Comparison of ENCODE assay signal across 14 cellular contexts in genomic region chr3:98027084-98027445, GRCh38.
DNase-seq lines count a peak whose midpoint lies in the region; ATAC-seq and TF ChIP-seq lines count a peak whose summit lies in the region.
"Had no signal": no experiment of that assay in that cellular context is flagged by ENCODE, and none has a peak within 500 bp of the region (broad histone marks: within the 10 kb centered on the region; RNA-seq: fewer than 3 reads in every experiment).

No MANE protein-coding gene starts in this region.

- ATAC-seq in GM19025 (IDR thresholded peaks at IDR 0.05; ENCODE audit: low read depth, unreplicated experiment), result peak; percentile 22
- ATAC-seq in GM21786 (IDR thresholded peaks at IDR 0.05; ENCODE audit: unreplicated experiment), result peak; percentile 27
- ATAC-seq: activated T-helper 17 cell treated with anti-CD3 and anti-CD28 coated beads, Interleukin-2, amount 50 U/mL, for 72 hours; gastrocnemius medialis had no signal

- DNase-seq in NCI-H1092 (lab: John Stamatoyannopoulos, UW) (peak; percentile 19), cardiac fibroblast (ENCODE audit: low read depth in 2 of 2) (peak; percentile 16 to 36), NCI-H2196 (lab: John Stamatoyannopoulos, UW; ENCODE audit: unreplicated experiment) (no peak), NCI-H2227 treated with DMSO at 0.1 percent for 48 hours (lab: John Stamatoyannopoulos, UW) (no peak), cerebellar cortex (ENCODE audit: low spot score) (no peak)
- DNase-seq: activated CD4-positive, alpha-beta T cell treated with anti-CD3 and anti-CD28 coated beads, Interleukin-2, amount 10 ng/mL, durations not matched to agents 24 days and 14 days; effector CD8-positive, alpha-beta T cell; gastrocnemius medialis; GF-D8; IMR-90; midbrain had no signal

- no peak overlapping the region for H3K4me3 ChIP-seq in cardiac fibroblast (replicated peaks in 1 of 2; ENCODE audit: low read depth in 2 of 2, low read length in 2 of 2)
- H3K4me3 ChIP-seq: gastrocnemius medialis had no signal

- no peak for TF ChIP-seq CTCF in cardiac fibroblast (IDR thresholded peaks at IDR 0.05; ENCODE audit: low read depth, low read length)

Comparison
In these comparisons a context has a peak if more than half of its experiments do, and no peak if none do; other contexts are left out.
1. DNase-seq: peak in NCI-H1092 (single experiment) and cardiac fibroblast (2 of 2); none in NCI-H2196 (single experiment), NCI-H2227 treated with DMSO at 0.1 percent for 48 hours (single experiment) and cerebellar cortex (single experiment).